8 cellular contexts compared by ENCODE assay signal in genomic region chr12:13173537-13173936, GRCh38. TPM values are rescaled to one million over a fixed set of nuclear protein-coding genes. Genes with fewer than 3 reads are reported as not detected.
DNase-seq lines count a peak whose midpoint lies in the region; ATAC-seq, FAIRE-seq and TF ChIP-seq lines count a peak whose summit lies in the region.

No MANE protein-coding gene starts in this region.

- WGBS in mesodermal cell (ENCODE audit: insufficient coverage in 2 of 2), 2 experiments, result 61 to 63% methylated on average over 5 of the region's 6 CpGs

- peaks cover 18% of the 10 kb centered on the region for H3F3A ChIP-seq in MM.1S (ENCODE audit: insufficient read depth, low read length)

- H3K4me3 ChIP-seq in MM.1S (ENCODE audit: low read length), result peak overlapping the region; percentile 3; the same call in 1 of the 2 replicates
- H3K4me3 ChIP-seq in choroid plexus epithelial cell (ENCODE audit: low read depth, low read length), result no peak overlapping the region
- no peak overlapping the region for H3K4me3 ChIP-seq in mesodermal cell (ENCODE audit: extremely low read depth, insufficient read depth, low read length, poor library complexity, severe bottlenecking)

- DNase-seq in H4 (ENCODE audit: low spot score) (peak; percentile 50), MM.1S (peak; percentile 67), choroid plexus epithelial cell (ENCODE audit: low read depth) (peak; percentile 94), urothelium cell line (ENCODE audit: low spot score) (peak; percentile 70), SW480 (ENCODE audit: low spot score) (no peak)
- no peak for DNase-seq in activated CD8-positive, alpha-beta memory T cell treated with anti-CD3 and anti-CD28 coated beads, Interleukin-2, amount 50 U/mL, for 4 hours

- no peak for TF ChIP-seq CTCF in MM.1S (IDR thresholded peaks at IDR 0.05; ENCODE audit: low read length)
- no peak for TF ChIP-seq CTCF in choroid plexus epithelial cell (conservative IDR thresholded peaks at IDR 0.05; ENCODE audit: low read depth, low read length)

- H3K9ac ChIP-seq in MM.1S (ENCODE audit: low read length), result peak overlapping the region; percentile 37; the same call in 1 of the 2 replicates

- H3K79me2 ChIP-seq in MM.1S (ENCODE audit: low read length), result no peaks in the 10 kb centered on the region

- peak overlapping the region; percentile 61 for H3K4me2 ChIP-seq in MM.1S (ENCODE audit: low read depth, low read length)

- H3K27me3 ChIP-seq in MM.1S (replicated peaks; ENCODE audit: insufficient read depth, low read length), result no peaks in the 10 kb centered on the region; the same call in 1 of the 2 replicates

- H3K36me3 ChIP-seq in MM.1S (replicated peaks; ENCODE audit: insufficient read depth, low read length) (no peaks in the 10 kb centered on the region), mesodermal cell (ENCODE audit: control insufficient read depth, insufficient read depth, low read length) (no peaks in the 10 kb centered on the region)

- no peak for TF ChIP-seq POLR2A in GM18505 (IDR thresholded peaks at IDR 0.05; ENCODE audit: borderline replicate concordance, extremely low read depth, insufficient read depth, insufficient read length)

- H3K4me1 ChIP-seq in MM.1S (ENCODE audit: low read length) (peaks cover 30% of the 10 kb centered on the region), mesodermal cell (ENCODE audit: control insufficient read depth, insufficient read depth, low read length, poor library complexity, severe bottlenecking) (peaks cover 51% of the 10 kb centered on the region)

- H2AFZ ChIP-seq in MM.1S (ENCODE audit: low read length), result peak overlapping the region; percentile 27

- FAIRE-seq in urothelium cell line (lab: Jason Lieb, UNC), result peak; percentile 40

- ATAC-seq in GM18505 (IDR thresholded peaks at IDR 0.05; ENCODE audit: unreplicated experiment), result peak; percentile 95

- H3K27ac ChIP-seq in MM.1S (ENCODE audit: low read length), result peak overlapping the region; percentile 73; the same call in 1 of the 2 replicates
- peak overlapping the region; percentile 79 for H3K27ac ChIP-seq in mesodermal cell (ENCODE audit: low read depth, low read length, severe bottlenecking)

- H3K9me3 ChIP-seq in MM.1S (replicated peaks; ENCODE audit: insufficient read depth, low read length), result no peaks in the 10 kb centered on the region
- H3K9me3 ChIP-seq in mesodermal cell (ENCODE audit: control insufficient read depth, low read length), result no peaks in the 10 kb centered on the region

- no peaks in the 10 kb centered on the region for H3K9me2 ChIP-seq in MM.1S (replicated peaks; ENCODE audit: insufficient read depth, low read length)

- H4K20me1 ChIP-seq in MM.1S (ENCODE audit: insufficient read depth, low read length), result no peaks in the 10 kb centered on the region

RNA-seq across cellular contexts. Expression of gene EMP1, which starts 23.0 kb away (rescaled TPM):
- total RNA-seq in H4 (2014; rRNA removed; shearing (Covaris generic)), result 44.5 and 97.8 TPM in 2 replicates
- polyA plus RNA-seq in mesodermal cell (2013, experiment 1 of 2), result 257 TPM
- polyA plus RNA-seq in mesodermal cell (2013, experiment 2 of 2), result 183 TPM

Comparison
In these comparisons a context has a peak if more than half of its experiments do, and no peak if none do; other contexts are left out.
1. DNase-seq: peak in H4 (single experiment), MM.1S (single experiment), choroid plexus epithelial cell (single experiment) and urothelium cell line (single experiment); none in activated CD8-positive, alpha-beta memory T cell treated with anti-CD3 and anti-CD28 coated beads, Interleukin-2, amount 50 U/mL, for 4 hours (single experiment) and SW480 (single experiment).